In the genomic region with DNA sequence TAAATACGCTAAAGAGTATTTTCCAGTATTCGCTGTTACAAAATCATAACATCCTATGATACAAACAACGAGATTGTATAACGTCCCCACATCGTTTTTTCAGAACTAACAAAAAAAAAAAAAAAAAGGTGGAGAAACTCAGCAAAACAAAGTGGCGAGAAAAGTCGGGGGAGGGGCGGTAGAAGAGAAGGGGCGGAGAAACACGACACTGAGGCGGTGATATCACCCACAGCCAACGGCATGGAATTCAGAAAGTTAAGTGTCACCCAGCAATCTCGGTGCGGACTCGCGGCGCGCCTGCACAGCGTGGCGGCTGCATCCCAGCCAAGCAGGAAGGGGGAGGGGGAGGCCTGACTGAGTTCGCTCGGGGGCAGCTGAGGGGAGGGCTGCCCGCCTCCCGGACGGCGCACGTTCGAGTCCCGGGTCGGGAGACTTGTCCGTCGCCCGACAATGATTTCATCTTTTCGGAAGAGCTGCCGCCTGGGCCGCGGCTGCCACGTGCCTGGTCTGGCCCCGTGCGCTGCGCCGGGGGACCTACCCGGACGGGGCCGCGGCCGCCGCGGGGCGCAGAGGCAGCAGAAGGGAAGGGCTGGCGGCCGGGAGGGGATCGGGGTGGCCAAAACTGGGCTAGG, we compare ENCODE assay signal across 8 cellular contexts. TPM values are rescaled to one million over a fixed set of nuclear protein-coding genes. Genes with fewer than 3 reads are reported as not detected.
DNase-seq lines count a peak whose midpoint lies in the region; ATAC-seq and TF ChIP-seq lines count a peak whose summit lies in the region.

No MANE protein-coding gene starts in this region.

- peaks cover 76% of the 10 kb centered on the region for H3K27me3 ChIP-seq in HUES64 (ENCODE audit: insufficient read depth, low read length)

- peak overlapping the region; percentile 69 for H3K4me3 ChIP-seq in HUES64 (ENCODE audit: low read length)
- peak overlapping the region; percentile 82 for H3K4me3 ChIP-seq in epithelial cell of esophagus (ENCODE audit: low read length)

- no peaks in the 10 kb centered on the region for H3K9me3 ChIP-seq in HUES64 (ENCODE audit: insufficient read depth, low read depth, low read length)

- no peaks in the 10 kb centered on the region for H3K36me3 ChIP-seq in HUES64 (ENCODE audit: insufficient read depth, low read length)

- no peak for TF ChIP-seq CTCF in epithelial cell of esophagus (IDR thresholded peaks at IDR 0.05; ENCODE audit: insufficient read depth, low read depth, low read length, missing control alignments)

- H3K9ac ChIP-seq in HUES64 (ENCODE audit: low read depth, low read length): peak overlapping the region; percentile 76

- no peak overlapping the region for H3K27ac ChIP-seq in HUES64 (ENCODE audit: low read depth, low read length)

- peak; percentile 85 for DNase-seq in AG20443 (ENCODE audit: low spot score)
- peak; percentile 97 for DNase-seq in OCI-M1 (lab: John Stamatoyannopoulos, UW)
- peak; percentile 78 for DNase-seq in activated T-cell treated with anti-CD3 and anti-CD28 coated beads, Interleukin-2, amount 50 U/mL, for 1 hour
- peak; percentile 90 for DNase-seq in epithelial cell of esophagus (ENCODE audit: low read depth)
- peak; percentile 86 for DNase-seq in midbrain (lab: John Stamatoyannopoulos, UW)
- DNase-seq in stimulated activated CD8-positive, alpha-beta memory T cell treated with anti-CD3 and anti-CD28 coated beads, Interleukin-15, amount 100 ng/mL, for 4 hours (ENCODE audit: low read depth in 2 of 2): peak; percentile 49 to 58

- peak; percentile 54 for ATAC-seq in GM19397 (IDR thresholded peaks at IDR 0.05; ENCODE audit: unreplicated experiment)

- WGBS in HUES64: 1% methylated on average over 51 of the region's 53 CpGs

- H3K4me1 ChIP-seq in HUES64 (ENCODE audit: insufficient read depth, low read length): peaks cover 42% of the 10 kb centered on the region

RNA-seq across cellular contexts. Expression of a gene that starts 0.8 kb away (rescaled TPM):
- 2.7 TPM for polyA plus RNA-seq in HUES64 (2013, experiment 1 of 2)
- polyA plus RNA-seq in HUES64 (2013, experiment 2 of 2): 3.4 TPM
